In the genomic region with DNA sequence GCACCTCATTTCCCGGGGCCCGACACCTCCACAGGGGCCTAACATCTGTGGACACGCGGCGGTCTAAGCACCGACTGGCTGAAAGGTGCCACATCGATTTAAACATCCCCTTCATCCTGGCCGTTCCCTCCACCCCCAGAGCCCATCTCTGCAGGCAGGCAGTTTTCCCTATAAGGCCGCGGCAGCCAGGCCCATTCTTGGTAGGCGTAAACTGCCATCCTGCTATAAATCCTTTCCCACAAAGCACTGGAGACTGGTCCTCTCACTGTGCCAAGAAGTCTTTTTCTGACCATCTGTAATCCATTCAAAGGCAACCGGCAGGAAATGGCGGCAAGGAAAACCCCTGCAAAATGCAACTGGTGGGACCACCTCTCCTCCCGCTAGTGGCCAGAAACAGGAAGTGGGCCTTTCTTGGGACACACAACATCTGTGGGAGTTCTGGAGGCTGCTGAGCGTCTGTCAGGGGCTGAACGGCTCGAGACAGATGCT, we compare ENCODE assay signal across 2 cellular contexts.
TF ChIP-seq lines count a peak whose summit lies in the region.

No MANE protein-coding gene starts in this region.

TF ChIP-seq in HEK293, 187 proteins besides CTCF, POLR2A, EP300 and RAD21:
- TF ChIP-seq ZNF239 (tag by site-specific recombination; IDR thresholded peaks at IDR 0.05) (no peak), ZNF837 (tag by site-specific recombination; IDR thresholded peaks at IDR 0.05) (no peak), SCRT2 (tag by site-specific recombination; IDR thresholded peaks at IDR 0.05) (peak; percentile 42), SCRT1 (tag by site-specific recombination; IDR thresholded peaks at IDR 0.05; ENCODE audit: borderline replicate concordance) (no peak)

TF ChIP-seq in GM12878, 131 proteins besides CTCF, POLR2A, EP300 and RAD21:
- TF ChIP-seq SMAD5 (IDR thresholded peaks at IDR 0.05; ENCODE audit: low read depth) (no peak), CHD4 (IDR thresholded peaks at IDR 0.05) (no peak), RCOR1 (conservative IDR thresholded peaks at IDR 0.05; ENCODE audit: low read depth, low read length) (no peak), IKZF2 (IDR thresholded peaks at IDR 0.05) (peak; percentile 19 to 34; a peak in 1 of 4 replicates), ZNF207 (IDR thresholded peaks at IDR 0.05; ENCODE audit: borderline replicate concordance) (no peak), IRF4 (IDR thresholded peaks at IDR 0.05; ENCODE audit: low read depth, low read length) (no peak), ZBTB4 (CRISPR knock-in tag; IDR thresholded peaks at IDR 0.05) (no peak), ELK1 (IDR thresholded peaks at IDR 0.05; ENCODE audit: low read depth, low read length) (no peak), NFYA (IDR thresholded peaks at IDR 0.05; ENCODE audit: borderline replicate concordance, low read depth, low read length) (no peak), LARP7 (IDR thresholded peaks at IDR 0.05) (0 out of 2 replicates have a peak, but pooled peaks have one; percentile 41), PBX3 (IDR thresholded peaks at IDR 0.05; ENCODE audit: insufficient replicate concordance, low read depth, low read length) (no peak), KLF5 (IDR thresholded peaks at IDR 0.05; ENCODE audit: partially characterized antibody) (no peak), IKZF1 (conservative IDR thresholded peaks at IDR 0.05) (peak; percentile 47; the same call in 1 of the 2 replicates), MTA2 (IDR thresholded peaks at IDR 0.05; ENCODE audit: low read depth) (no peak), BCL11A (IDR thresholded peaks at IDR 0.05; ENCODE audit: low read depth, low read length) (no peak), SPI1 (IDR thresholded peaks at IDR 0.05; ENCODE audit: borderline replicate concordance, insufficient read depth, low read depth, low read length) (peak; percentile 88), CHD2 (IDR thresholded peaks at IDR 0.05; ENCODE audit: borderline replicate concordance, low read depth, low read length) (no peak), CEBPB (IDR thresholded peaks at IDR 0.05; ENCODE audit: borderline replicate concordance in 1 of 2, low read depth in 2 of 2, low read length in 2 of 2) (no peak), RELB (IDR thresholded peaks at IDR 0.05; ENCODE audit: low read depth) (0 out of 2 replicates have a peak, but pooled peaks have one; percentile 33), RAD51 (IDR thresholded peaks at IDR 0.05) (no peak), STAT1 (conservative IDR thresholded peaks at IDR 0.05) (no peak), PAX8 (IDR thresholded peaks at IDR 0.05) (no peak), GATAD2B (conservative IDR thresholded peaks at IDR 0.05; ENCODE audit: low read depth) (peak; percentile 43; the same call in 1 of the 2 replicates), SMC3 (IDR thresholded peaks at IDR 0.05; ENCODE audit: borderline replicate concordance, low read length) (no peak), ZNF384 (IDR thresholded peaks at IDR 0.05; ENCODE audit: borderline replicate concordance, low read depth, low read length) (no peak), SP1 (IDR thresholded peaks at IDR 0.05; ENCODE audit: low read depth, low read length) (no peak), ZBTB11 (CRISPR knock-in tag; IDR thresholded peaks at IDR 0.05) (no peak), BCLAF1 (IDR thresholded peaks at IDR 0.05) (no peak), WRNIP1 (IDR thresholded peaks at IDR 0.05; ENCODE audit: borderline replicate concordance, low read depth, low read length) (no peak), ZNF687 (IDR thresholded peaks at IDR 0.05) (no peak), MLLT1 (IDR thresholded peaks at IDR 0.05) (no peak), TAF1 (IDR thresholded peaks at IDR 0.05; ENCODE audit: borderline replicate concordance, low read depth, low read length) (no peak)
